Comparison of ENCODE assay signal across 1 cellular context in genomic region chr9:128192601-128193371, GRCh38.
A peak's percentile ranks its signal among the peaks of the same experiment; 100 is the strongest.
TF ChIP-seq lines count a peak whose summit lies in the region.

No MANE protein-coding gene starts in this region.

TF ChIP-seq in K562, 482 proteins besides CTCF, POLR2A, EP300 and RAD21 (continued from another document):
- TF ChIP-seq MYC (IDR thresholded peaks at IDR 0.05; ENCODE audit: low read depth, low read length), result peak; percentile 75
- no peak for TF ChIP-seq MYC (CRISPR knock-in tag; IDR thresholded peaks at IDR 0.05; ENCODE audit: borderline replicate concordance, low read depth)
- no peak for TF ChIP-seq MEIS2 (IDR thresholded peaks at IDR 0.05; ENCODE audit: partially characterized antibody)
- no peak for TF ChIP-seq NCOR1 (IDR thresholded peaks at IDR 0.05)
- TF ChIP-seq MED1 (CRISPR knock-in tag; IDR thresholded peaks at IDR 0.05; ENCODE audit: borderline replicate concordance), result no peak
- TF ChIP-seq HDAC2 (IDR thresholded peaks at IDR 0.05), result no peak
